In genomic region chr5:85077581-85077980, GRCh38 we compare ENCODE assay signal across 19 cellular contexts.
"Had no signal": no experiment of that assay in that cellular context is flagged by ENCODE, and none has a peak within 500 bp of the region (broad histone marks: within the 10 kb centered on the region; RNA-seq: fewer than 3 reads in every experiment).

No MANE protein-coding gene starts in this region.

- ATAC-seq: activated CD8-positive, alpha-beta T cell treated with anti-CD3 and anti-CD28 coated beads, Interleukin-2, amount 10 ng/mL, durations not matched to agents 7 days and 5 days; gastrocnemius medialis; sciatic nerve; stimulated activated memory B cell treated with anti-CD40 and anti-IgM and Interleukin-4, amounts not matched to agents 10 μg/mL and 1 μg/mL and 100 μg/mL, for 72 hours had no signal

- DNase-seq: activated CD4-positive, alpha-beta T cell treated with anti-CD3 and anti-CD28 coated beads for 1 hour; activated CD4-positive, alpha-beta T cell treated with anti-CD3 and anti-CD28 coated beads, Interleukin-2, amount 50 U/mL, for 1 hour; activated CD8-positive, alpha-beta T cell treated with anti-CD3 and anti-CD28 coated beads, Interleukin-2, amount 10 ng/mL, durations not matched to agents 7 days and 5 days; activated gamma-delta T cell treated with Interleukin-2 at 50 U/mL for 16 hours; activated T-cell treated with anti-CD3 and anti-CD28 coated beads, Interleukin-2, amount 50 U/mL, for 1 hour; brain microvascular endothelial cell; central memory CD4-positive, alpha-beta T cell; colonic mucosa; gastrocnemius medialis; head of caudate nucleus; mesenchymal stem cell; nucleus accumbens; small intestine; stimulated activated CD4-positive, alpha-beta T cell treated with anti-CD3 and anti-CD28 coated beads, Interleukin-15, amount 100 ng/mL, for 24 hours; transverse colon had no signal

- H3K27me3 ChIP-seq: ascending aorta, brain microvascular endothelial cell, colonic mucosa, esophagus muscularis mucosa, gastrocnemius medialis, transverse colon had no signal

- H3K9me3 ChIP-seq: ascending aorta, colonic mucosa, esophagus muscularis mucosa, gastrocnemius medialis, transverse colon had no signal

- H3K36me3 ChIP-seq: ascending aorta, brain microvascular endothelial cell, colonic mucosa, esophagus muscularis mucosa, gastrocnemius medialis, transverse colon had no signal

- H3K27ac ChIP-seq: ascending aorta, brain microvascular endothelial cell, colonic mucosa, esophagus muscularis mucosa, gastrocnemius medialis, transverse colon had no signal

- H3K4me1 ChIP-seq: ascending aorta, colonic mucosa, esophagus muscularis mucosa, gastrocnemius medialis, transverse colon had no signal

- H3K4me3 ChIP-seq: ascending aorta, colonic mucosa, esophagus muscularis mucosa, gastrocnemius medialis, transverse colon had no signal
